13 cellular contexts compared by ENCODE assay signal in the genomic region with DNA sequence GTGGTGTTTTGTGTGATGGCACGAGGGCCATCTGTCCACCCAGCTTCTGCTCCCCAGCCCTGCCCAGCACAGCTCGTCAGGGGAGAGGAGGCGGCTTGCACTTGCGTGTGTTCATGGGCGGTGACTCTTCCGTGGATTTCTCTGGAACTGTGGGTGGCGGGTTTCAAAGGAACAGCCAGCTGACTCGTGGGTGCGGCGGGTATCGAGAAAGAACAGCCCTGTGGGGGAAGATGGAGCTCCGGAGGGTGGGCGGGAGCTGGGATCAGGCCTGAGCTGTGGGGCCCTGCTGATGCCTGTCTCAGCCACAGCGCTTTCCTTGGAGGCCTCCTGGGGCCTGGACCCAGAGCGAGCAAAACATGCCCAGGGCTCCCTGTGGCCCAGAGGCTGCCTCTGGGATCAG. TPM values are rescaled to one million over a fixed set of nuclear protein-coding genes. Genes with fewer than 3 reads are reported as not detected.
DNase-seq lines count a peak whose midpoint lies in the region; ATAC-seq and TF ChIP-seq lines count a peak whose summit lies in the region.
"Had no signal": no experiment of that assay in that cellular context is flagged by ENCODE, and none has a peak within 500 bp of the region (broad histone marks: within the 10 kb centered on the region; RNA-seq: fewer than 3 reads in every experiment).

No MANE protein-coding gene starts in this region.

- H3K36me3 Mint-ChIP-seq in activated CD4-positive, alpha-beta memory T cell treated with anti-CD3 and anti-CD28 coated beads for 36 hours = no peaks in the 10 kb centered on the region

- peak overlapping the region; percentile 81 for H2AK5ac ChIP-seq in neuronal stem cell (ENCODE audit: low read depth, low read length)

- no peak overlapping the region for H3K4me3 ChIP-seq in HEK293 (ENCODE audit: low read depth, low read length)
- H3K4me3 ChIP-seq in dorsolateral prefrontal cortex = peak overlapping the region in 6 of 59 donors; percentile 10 to 36 (median 26)
- H3K4me3 ChIP-seq in neuronal stem cell (ENCODE audit: low read length in 2 of 2) = no peak overlapping the region
- H3K4me3 ChIP-seq in GM23248 = no peak overlapping the region
- no peak overlapping the region for H3K4me3 ChIP-seq in mucosa of descending colon

- no peaks in the 10 kb centered on the region for H3K4me1 Mint-ChIP-seq in activated CD4-positive, alpha-beta memory T cell treated with anti-CD3 and anti-CD28 coated beads for 36 hours (ENCODE audit: low read depth)

- in situ Hi-C loops in GM23248 (cut with MboI) = no loop called here

- intact Hi-C loops in dorsolateral prefrontal cortex (cut with DNase I) = loop anchor here in 1 of 2 donors (2.0 kb wide), 1 partner anchor 62 kb away; the partner anchor contains the start of gene SEC14L5
- intact Hi-C loops in mucosa of descending colon (cut with DNase I, micrococcal nuclease) = no loop called here
- intact Hi-C loops in activated CD4-positive, alpha-beta memory T cell treated with anti-CD3 and anti-CD28 coated beads for 36 hours (cut with micrococcal nuclease) = no loop called here

- H3K9me3 Mint-ChIP-seq in activated CD4-positive, alpha-beta memory T cell treated with anti-CD3 and anti-CD28 coated beads for 36 hours = no peaks in the 10 kb centered on the region

- H3K9me2 ChIP-seq in GM23248 (ENCODE audit: insufficient read depth) = no peaks in the 10 kb centered on the region

- H3K18ac ChIP-seq in neuronal stem cell (ENCODE audit: low read length) = peak overlapping the region; percentile 40

- H3K9me3 ChIP-seq in HEK293 (ENCODE audit: control insufficient read depth, insufficient read depth, low read depth, low read length) (no peaks in the 10 kb centered on the region), neuronal stem cell (replicated peaks in 1 of 2; ENCODE audit: control insufficient read depth in 2 of 2, insufficient read depth in 1 of 2, low read depth in 1 of 2, low read length in 2 of 2) (peaks cover 0 to 1% of the 10 kb centered on the region in 2 donors), GM23248 (ENCODE audit: low read depth) (no peaks in the 10 kb centered on the region), mucosa of descending colon (no peaks in the 10 kb centered on the region)

- no peak overlapping the region for H3K4ac ChIP-seq in neuronal stem cell (ENCODE audit: low read length)

- no peak overlapping the region for H3K27ac Mint-ChIP-seq in activated CD4-positive, alpha-beta memory T cell treated with anti-CD3 and anti-CD28 coated beads for 36 hours

- no peaks in the 10 kb centered on the region for H4K20me1 ChIP-seq in GM23248 (ENCODE audit: insufficient read depth)

- H3K79me2 ChIP-seq in GM23248 (ENCODE audit: insufficient read depth) = no peaks in the 10 kb centered on the region

- no peak overlapping the region for H3K4me3 Mint-ChIP-seq in activated CD4-positive, alpha-beta memory T cell treated with anti-CD3 and anti-CD28 coated beads for 36 hours

- H3F3A ChIP-seq in GM23248 (ENCODE audit: insufficient read depth) = no peaks in the 10 kb centered on the region

- H3K27ac ChIP-seq in HEK293 (ENCODE audit: extremely low read depth, low read depth, low read length) (no peak overlapping the region), dorsolateral prefrontal cortex (peak overlapping the region in 58 of 59 donors; percentile 54 to 99 (median 92)), neuronal stem cell (replicated peaks; ENCODE audit: low read length) (no peak overlapping the region), GM23248 (no peak overlapping the region)

- H4K8ac ChIP-seq in neuronal stem cell (ENCODE audit: low read depth, low read length) = no peak overlapping the region

- H3K4me1 ChIP-seq in HEK293 (ENCODE audit: control insufficient read depth, insufficient read depth, low read length) (no peaks in the 10 kb centered on the region), neuronal stem cell (ENCODE audit: control insufficient read depth in 2 of 2, insufficient read depth in 1 of 2, low read depth in 1 of 2, low read length in 2 of 2) (no peaks in the 10 kb centered on the region), GM23248 (ENCODE audit: insufficient read depth) (no peaks in the 10 kb centered on the region), mucosa of descending colon (ENCODE audit: low read depth) (peaks cover 3% of the 10 kb centered on the region)

- no peak overlapping the region for H4K91ac ChIP-seq in neuronal stem cell (ENCODE audit: low read depth, low read length, poor library complexity)

- CTCF ChIA-PET in HEK293 (lab: Yijun Ruan, JAX) = interaction anchor here (0.5 to 0.8 kb wide), 3 partner anchors 22 to 377 kb away, joined by 3 to 4 read pairs (median 3); no protein-coding TSS in a partner anchor
- CTCF ChIA-PET in activated CD4-positive, alpha-beta memory T cell treated with anti-CD3 and anti-CD28 coated beads for 36 hours (lab: Charles Lee) = interaction anchor here (0.6 kb wide), 1 partner anchor 304 kb away, joined by 3 read pairs; no protein-coding TSS in a partner anchor

- H2AFZ ChIP-seq in neuronal stem cell (ENCODE audit: low read length) (peak overlapping the region; percentile 41), GM23248 (no peak overlapping the region)

- no peaks in the 10 kb centered on the region for H3K36me3 ChIP-seq in HEK293 (ENCODE audit: control insufficient read depth in 2 of 2, insufficient read depth in 1 of 2, low read length in 2 of 2)
- no peaks in the 10 kb centered on the region for H3K36me3 ChIP-seq in neuronal stem cell (replicated peaks in 1 of 2; ENCODE audit: control insufficient read depth in 2 of 2, insufficient read depth in 2 of 2, low read length in 2 of 2)
- H3K36me3 ChIP-seq in GM23248 (ENCODE audit: low read depth) = no peaks in the 10 kb centered on the region
- no peaks in the 10 kb centered on the region for H3K36me3 ChIP-seq in mucosa of descending colon (ENCODE audit: low read depth)

- H3K14ac ChIP-seq in neuronal stem cell (ENCODE audit: low read length) = no peak overlapping the region

- H3K23ac ChIP-seq in neuronal stem cell (ENCODE audit: low read depth, low read length, poor library complexity) = peak overlapping the region; percentile 3

- no peak overlapping the region for H2BK5ac ChIP-seq in neuronal stem cell (ENCODE audit: low read length)

- no peak for TF ChIP-seq CTCF in HEK293 (tag by site-specific recombination; IDR thresholded peaks at IDR 0.05)
- TF ChIP-seq CTCF in dorsolateral prefrontal cortex (IDR thresholded peaks at IDR 0.05 in 54 of 56, conservative IDR thresholded peaks at IDR 0.05 in 2 of 56; ENCODE audit: low read depth in 1 of 56, partially characterized antibody in 56 of 56) = no peak
- no peak for TF ChIP-seq CTCF in mucosa of descending colon (IDR thresholded peaks at IDR 0.05)

- ATAC-seq in mucosa of descending colon = no peak

- H3K79me1 ChIP-seq in neuronal stem cell (ENCODE audit: low read depth, low read length) = no peaks in the 10 kb centered on the region

- no peak overlapping the region for H3K9ac ChIP-seq in neuronal stem cell (ENCODE audit: low read depth, low read length, poor library complexity)
- no peak overlapping the region for H3K9ac ChIP-seq in GM23248

- POLR2A ChIA-PET in HEK293 (lab: Yijun Ruan, JAX) = interaction anchor here (0.7 kb wide), 1 partner anchor 174 kb away, joined by 4 read pairs; no protein-coding TSS in a partner anchor
- POLR2A ChIA-PET in activated CD4-positive, alpha-beta memory T cell treated with anti-CD3 and anti-CD28 coated beads for 36 hours (lab: Charles Lee) = no interaction called here

- H3K27me3 Mint-ChIP-seq in activated CD4-positive, alpha-beta memory T cell treated with anti-CD3 and anti-CD28 coated beads for 36 hours = no peaks in the 10 kb centered on the region

- DNase-seq in dorsolateral prefrontal cortex (peak in 9 of 10 donors; percentile 48 to 86 (median 76)), neuronal stem cell (ENCODE audit: low spot score) (no peak), superior temporal gyrus (ENCODE audit: extremely low spot score) (peak; percentile 59), GM23248 (no peak), MV-4-11 (lab: John Stamatoyannopoulos, UW) (no peak), mucosa of descending colon (no peak)
- DNase-seq in activated CD4-positive, alpha-beta memory T cell treated with anti-CD3 and anti-CD28 coated beads for 36 hours = no peak
- DNase-seq: NCI-H1694; NCI-H2107; NCI-H69; NK-92 treated with Interleukin-12 subunit alpha and Interleukin-12 subunit beta, amount 100 ng/mL, for 24 hours had no signal

- no CpG with 5 or more reads among the region's 15 CpGs for WGBS in neuronal stem cell (ENCODE audit: extremely low coverage in 2 of 2, insufficient read length in 2 of 2, insufficient replicate concordance in 1 of 2), 2 donors
- WGBS in GM23248 (ENCODE audit: low coverage in 1 of 2, low lambda C conversion rate in 2 of 2, missing lambda C conversion rate in 2 of 2), 2 experiments = 52 to 55% methylated on average over 14 to 15 of the region's 15 CpGs

- no peak overlapping the region for H2BK120ac ChIP-seq in neuronal stem cell (ENCODE audit: low read depth, low read length)

- no peaks in the 10 kb centered on the region for H3K27me3 ChIP-seq in dorsolateral prefrontal cortex
- H3K27me3 ChIP-seq in neuronal stem cell (ENCODE audit: control insufficient read depth in 3 of 3, insufficient read depth in 3 of 3, low read depth in 1 of 3, low read length in 3 of 3) = peaks cover 0 to 2% (median 0%) of the 10 kb centered on the region in 3 experiments
- no peaks in the 10 kb centered on the region for H3K27me3 ChIP-seq in GM23248 (replicated peaks; ENCODE audit: insufficient read depth)

- H2BK12ac ChIP-seq in neuronal stem cell (ENCODE audit: low read length) = no peak overlapping the region

- no peak overlapping the region for H3K4me2 ChIP-seq in neuronal stem cell (ENCODE audit: insufficient read depth, low read length, poor library complexity, severe bottlenecking)
- no peak overlapping the region for H3K4me2 ChIP-seq in GM23248 (ENCODE audit: unreplicated experiment)

- H2BK15ac ChIP-seq in neuronal stem cell (ENCODE audit: low read length) = no peak overlapping the region

RNA-seq across cellular contexts. Expression of gene NAGPA, which starts 13.2 kb away (rescaled TPM):
- 10 to 100 TPM; 29.1 to 81.0 (median 49.0) TPM for total RNA-seq in dorsolateral prefrontal cortex
- 3.1 TPM for polyA plus RNA-seq in neuronal stem cell (2013, experiment 1 of 2)
- polyA plus RNA-seq in neuronal stem cell (2013, experiment 2 of 2) = 2.7 TPM
- total RNA-seq in GM23248 (2014; rRNA removed; shearing (Covaris generic)) = 33.4 and 61.0 TPM in 2 replicates
- 16.2 and 16.3 TPM in 2 replicates for polyA plus RNA-seq in GM23248 (2016; fragmentation: Nextera tagmentation; extraction: Ambion mirVana)
- 10 to 100 TPM; 21.5 to 34.7 (median 24.9) TPM for total RNA-seq in mucosa of descending colon
- 1 to 10 TPM; 7.6 to 7.8 TPM for total RNA-seq in activated CD4-positive, alpha-beta memory T cell treated with anti-CD3 and anti-CD28 coated beads for 36 hours

RNA-seq across cellular contexts. Expression of gene C16orf89, which starts 45.2 kb away (rescaled TPM):
- total RNA-seq in dorsolateral prefrontal cortex (10 to 100 TPM in 116 of 120 experiments, 1 to 10 TPM in 4; 7.8 to 64.9 (median 22.1) TPM), mucosa of descending colon (1 to 10 TPM; 2.5 to 5.0 (median 3.3) TPM)
- polyA plus RNA-seq in neuronal stem cell (2013, experiment 1 of 2) = 0.52 TPM
- 0.72 TPM for polyA plus RNA-seq in neuronal stem cell (2013, experiment 2 of 2)
- not detected in 2 replicates for total RNA-seq in GM23248 (2014; rRNA removed; shearing (Covaris generic))
- not detected in 2 replicates for polyA plus RNA-seq in GM23248 (2016; fragmentation: Nextera tagmentation; extraction: Ambion mirVana)
- total RNA-seq in activated CD4-positive, alpha-beta memory T cell treated with anti-CD3 and anti-CD28 coated beads for 36 hours = not detected
- total RNA-seq: HT-29 had no signal

RNA-seq across cellular contexts. Expression of gene ALG1, which starts 51.1 kb away (rescaled TPM):
- 10 to 100 TPM; 14.4 to 28.9 (median 21.0) TPM for total RNA-seq in dorsolateral prefrontal cortex
- 7.9 TPM for polyA plus RNA-seq in neuronal stem cell (2013, experiment 1 of 2)
- 8.4 TPM for polyA plus RNA-seq in neuronal stem cell (2013, experiment 2 of 2)
- 34.1 and 36.5 TPM in 2 replicates for total RNA-seq in GM23248 (2014; rRNA removed; shearing (Covaris generic))
- polyA plus RNA-seq in GM23248 (2016; fragmentation: Nextera tagmentation; extraction: Ambion mirVana) = 45.4 and 48.0 TPM in 2 replicates
- 10 to 100 TPM; 17.7 to 32.2 (median 29.0) TPM for total RNA-seq in mucosa of descending colon
- total RNA-seq in activated CD4-positive, alpha-beta memory T cell treated with anti-CD3 and anti-CD28 coated beads for 36 hours = 10 to 100 TPM; 12.8 to 14.1 TPM

Comparison
In these comparisons a context has a peak if more than half of its experiments do, and no peak if none do; other contexts are left out.
1. H3K27ac ChIP-seq: peak in dorsolateral prefrontal cortex (58 of 59); none in HEK293 (single experiment), neuronal stem cell (single experiment) and GM23248 (single experiment).
2. DNase-seq: peak in dorsolateral prefrontal cortex (9 of 10) and superior temporal gyrus (single experiment); none in neuronal stem cell (single experiment), GM23248 (single experiment), MV-4-11 (single experiment), mucosa of descending colon (0 of 3) and activated CD4-positive, alpha-beta memory T cell treated with anti-CD3 and anti-CD28 coated beads for 36 hours (single experiment).